ENCODE assay signal across 1 cellular context in the genomic region with DNA sequence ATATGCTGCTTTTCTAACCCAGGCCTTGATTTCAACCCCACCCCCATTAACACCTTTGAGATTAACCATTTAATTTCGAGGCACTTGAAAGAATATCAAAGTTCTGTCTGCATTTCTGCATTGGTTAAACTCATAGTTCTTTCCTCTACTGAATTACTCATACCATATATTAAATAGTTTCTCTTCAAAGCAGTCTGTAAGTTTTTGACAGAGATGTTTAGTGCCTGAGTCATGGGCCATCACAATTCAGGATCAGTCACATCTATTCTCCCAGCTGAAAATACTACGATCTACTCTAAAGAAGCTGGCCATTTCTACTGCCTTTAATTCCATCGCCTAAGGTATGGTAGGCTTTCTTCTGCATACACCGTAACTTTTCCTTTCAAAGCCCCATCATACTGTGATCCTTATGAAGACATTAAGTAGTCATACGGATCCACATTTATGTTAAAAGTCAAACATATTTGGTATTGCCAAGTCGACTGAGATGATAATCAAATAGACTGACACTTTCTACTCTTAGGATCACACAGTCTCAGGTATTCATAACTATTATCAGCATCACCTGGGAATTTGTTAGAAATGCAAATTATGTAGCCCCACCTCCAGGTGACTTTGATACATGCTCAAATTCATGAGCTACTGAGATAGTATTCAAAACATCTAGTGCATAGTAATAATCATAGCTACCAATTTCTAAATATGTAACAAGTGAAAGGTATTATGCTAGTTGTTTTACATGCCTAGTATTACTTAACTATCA.
TF ChIP-seq lines count a peak whose summit lies in the region.

No MANE protein-coding gene starts in this region.

TF ChIP-seq in IMR-90, 13 proteins besides CTCF, POLR2A, EP300 and RAD21 (continued from another document):
- TF ChIP-seq, protein P1, sequence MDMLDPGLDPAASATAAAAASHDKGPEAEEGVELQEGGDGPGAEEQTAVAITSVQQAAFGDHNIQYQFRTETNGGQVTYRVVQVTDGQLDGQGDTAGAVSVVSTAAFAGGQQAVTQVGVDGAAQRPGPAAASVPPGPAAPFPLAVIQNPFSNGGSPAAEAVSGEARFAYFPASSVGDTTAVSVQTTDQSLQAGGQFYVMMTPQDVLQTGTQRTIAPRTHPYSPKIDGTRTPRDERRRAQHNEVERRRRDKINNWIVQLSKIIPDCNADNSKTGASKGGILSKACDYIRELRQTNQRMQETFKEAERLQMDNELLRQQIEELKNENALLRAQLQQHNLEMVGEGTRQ (IDR thresholded peaks at IDR 0.05; ENCODE audit: low read depth, low read length) = no peak
- TF ChIP-seq RCOR1 (IDR thresholded peaks at IDR 0.05; ENCODE audit: insufficient replicate concordance, low read length) = no peak
TF ChIP-seq in IMR-90: peak in this region for 0.
